Comparison of ENCODE assay signal across 19 cellular contexts in genomic region chr1:207069059-207069458, GRCh38. TPM values are rescaled to one million over a fixed set of nuclear protein-coding genes. Genes with fewer than 3 reads are reported as not detected.
DNase-seq lines count a peak whose midpoint lies in the region; ATAC-seq and TF ChIP-seq lines count a peak whose summit lies in the region.
"Had no signal": no experiment of that assay in that cellular context is flagged by ENCODE, and none has a peak within 500 bp of the region (broad histone marks: within the 10 kb centered on the region; RNA-seq: fewer than 3 reads in every experiment).

No MANE protein-coding gene starts in this region.

- DNase-seq in SIG-M5 treated with dmso at 0.1 percent for 504 hours (lab: John Stamatoyannopoulos, UW; ENCODE audit: unreplicated experiment): peak; percentile 81
- DNase-seq in SIG-M5 (lab: John Stamatoyannopoulos, UW): no peak
- DNase-seq in SKM-1 treated with dmso at 0.1 percent for 144 hours (lab: John Stamatoyannopoulos, UW; ENCODE audit: unreplicated experiment): peak; percentile 11
- DNase-seq in cardiac septum (ENCODE audit: low spot score): peak; percentile 80
- no peak for DNase-seq in psoas muscle
- no peak for DNase-seq in Ammon's horn (ENCODE audit: low spot score)
- DNase-seq: activated CD4-positive, alpha-beta memory T cell treated with anti-CD3 and anti-CD28 coated beads, Interleukin-2, amount 10 ng/mL, durations not matched to agents 7 days and 5 days; activated gamma-delta T cell treated with Interleukin-2 at 50 U/mL for 16 hours; HFFc6; hippocampal formation; NCI-H1930; NCI-H526; PC-9; SK-N-SH; small intestine had no signal

- intact Hi-C loops in cardiac septum (cut with DNase I) (loop anchor here (5.0 kb wide), 1 partner anchor 47 kb away; no protein-coding TSS in a partner anchor), psoas muscle (cut with DNase I) (no loop called here)

- H3K27ac ChIP-seq in psoas muscle: no peak overlapping the region
- H3K27ac ChIP-seq: PC-9 had no signal

- WGBS in psoas muscle, 3 donors: 83 to 91% (median 86%) methylated on average over 3 of the region's 3 CpGs

- no peak overlapping the region for H3K4me3 ChIP-seq in psoas muscle
- H3K4me3 ChIP-seq: PC-9 had no signal

- no peaks in the 10 kb centered on the region for H3K27me3 ChIP-seq in psoas muscle (ENCODE audit: insufficient read depth in 3 of 3, low read length in 2 of 3)

- H3K4me1 ChIP-seq in psoas muscle: no peaks in the 10 kb centered on the region

- no peak for TF ChIP-seq CTCF in psoas muscle (IDR thresholded peaks at IDR 0.05)

- ATAC-seq in psoas muscle (peak in 3 of 4 donors; percentile 20 to 55 (median 33)), HG03175 (IDR thresholded peaks at IDR 0.05; ENCODE audit: unreplicated experiment) (no peak), HG02610 (IDR thresholded peaks at IDR 0.05; ENCODE audit: unreplicated experiment) (no peak)

- no peaks in the 10 kb centered on the region for H3K9me3 ChIP-seq in psoas muscle
- H3K9me3 ChIP-seq: SK-N-SH had no signal

- peaks cover 7 to 90% of the 10 kb centered on the region in 2 donors for H3K36me3 ChIP-seq in psoas muscle (ENCODE audit: insufficient read depth in 1 of 2, low read depth in 1 of 2)

RNA-seq across cellular contexts. Expression of gene PFKFB2, which starts 16.0 kb away (rescaled TPM):
- total RNA-seq in cardiac septum (49.9 TPM), psoas muscle (100 to 1,000 TPM in 1 of 4 donors, 10 to 100 TPM in 3; 36.0 to 149 (median 46.4) TPM)
- 10 to 100 TPM in 2 of 3 donors, 1 to 10 TPM in 1; 3.9 to 32.9 (median 15.4) TPM for polyA plus RNA-seq in psoas muscle

RNA-seq across cellular contexts. Expression of gene YOD1, which starts 18.1 kb away (rescaled TPM):
- total RNA-seq in cardiac septum (7.2 TPM), psoas muscle (1 to 10 TPM; 3.9 to 7.0 (median 6.0) TPM)
- 1 to 10 TPM; 4.4 to 5.6 (median 5.4) TPM for polyA plus RNA-seq in psoas muscle

RNA-seq across cellular contexts. Expression of gene C4BPB, which starts 19.6 kb away (rescaled TPM):
- total RNA-seq in cardiac septum (0.24 TPM), psoas muscle (under 1 TPM in 3 of 4 donors, not detected in 1; 0.25 to 0.48 (median 0.27) TPM)
- polyA plus RNA-seq in psoas muscle: under 1 TPM in 2 of 3 donors, not detected in 1; 0.08 to 0.12 TPM
- total RNA-seq: M059J had no signal
- polyA plus RNA-seq: SK-N-SH had no signal

RNA-seq across cellular contexts. Expression of gene C4BPA, which starts 35.0 kb away (rescaled TPM):
- total RNA-seq in cardiac septum (not detected), psoas muscle (under 1 TPM in 1 of 4 donors, not detected in 3; 0.15 TPM)
- not detected for polyA plus RNA-seq in psoas muscle
- total RNA-seq: A172; activated CD4-positive, alpha-beta memory T cell treated with anti-CD3 and anti-CD28 coated beads, Interleukin-2, amount 10 ng/mL, durations not matched to agents 7 days and 5 days; HFFc6; PC-9 had no signal
- polyA plus RNA-seq: SK-N-SH had no signal

RNA-seq across cellular contexts. Expression of gene C1orf116, which starts 36.5 kb away (rescaled TPM):
- 0.70 TPM for total RNA-seq in cardiac septum
- total RNA-seq in psoas muscle: 1 to 10 TPM in 1 of 4 donors, under 1 TPM in 3; 0.12 to 1.4 (median 0.35) TPM
- under 1 TPM; 0.14 to 0.49 (median 0.35) TPM for polyA plus RNA-seq in psoas muscle
- total RNA-seq: M059J had no signal

Comparison
In these comparisons a context has a peak if more than half of its experiments do, and no peak if none do; other contexts are left out.
1. DNase-seq: peak in SIG-M5 treated with dmso at 0.1 percent for 504 hours (single experiment), SKM-1 treated with dmso at 0.1 percent for 144 hours (single experiment) and cardiac septum (single experiment); none in SIG-M5 (single experiment), psoas muscle (0 of 2) and Ammon's horn (single experiment).
2. ATAC-seq: peak in psoas muscle (3 of 4); none in HG03175 (single experiment) and HG02610 (single experiment).